Comparison of ENCODE assay signal across 16 cellular contexts in genomic region chr16:57616871-57617270, GRCh38. TPM values are rescaled to one million over a fixed set of nuclear protein-coding genes. Genes with fewer than 3 reads are reported as not detected.
DNase-seq lines count a peak whose midpoint lies in the region; ATAC-seq, FAIRE-seq and TF ChIP-seq lines count a peak whose summit lies in the region.
"Had no signal": no experiment of that assay in that cellular context is flagged by ENCODE, and none has a peak within 500 bp of the region (broad histone marks: within the 10 kb centered on the region; RNA-seq: fewer than 3 reads in every experiment).

No MANE protein-coding gene starts in this region.

- POLR2A ChIA-PET in A549 (lab: Yijun Ruan, JAX): no interaction called here

- FAIRE-seq in A549 (lab: Jason Lieb, UNC) (no peak), GM12892 (lab: Jason Lieb, UNC) (no peak)

- 74% methylated on average over 4 of the region's 4 CpGs for WGBS in A549 (ENCODE audit: missing lambda C conversion rate)
- 79 to 88% methylated on average over 4 of the region's 4 CpGs for WGBS in testis, 2 donors

- no peak for ATAC-seq in A549
- ATAC-seq: activated CD8-positive, alpha-beta T cell treated with anti-CD3 and anti-CD28 coated beads for 36 hours; activated T-cell treated with anti-CD3 and anti-CD28 coated beads, Interleukin-2, amount 50 U/mL, for 4 hours had no signal

- intact Hi-C loops in posterior vena cava (cut with DNase I) (no loop called here), testis (cut with DNase I; ENCODE audit: low total_unique reads) (no loop called here)

- H3K4me3 ChIP-seq in A549 (no peak overlapping the region), coronary artery (no peak overlapping the region), testis (no peak overlapping the region)
- H3K4me3 ChIP-seq: HAP-1, SK-N-MC had no signal

- H3K4me1 ChIP-seq in A549 (peaks cover 57% of the 10 kb centered on the region), testis (peaks cover 7% of the 10 kb centered on the region)
- H3K4me1 ChIP-seq: HAP-1 had no signal

- no peak overlapping the region for H3K4me2 ChIP-seq in A549
- H3K4me2 ChIP-seq: KMS-11 had no signal

- TF ChIP-seq EP300 in A549 (IDR thresholded peaks at IDR 0.05): no peak

- no peak for TF ChIP-seq POLR2A in A549 (IDR thresholded peaks at IDR 0.05; ENCODE audit: low read length)
- TF ChIP-seq POLR2A in GM12892 (IDR thresholded peaks at IDR 0.05; ENCODE audit: low read depth, low read length): no peak
- TF ChIP-seq POLR2A in testis (IDR thresholded peaks at IDR 0.05): no peak

- H3K36me3 ChIP-seq in testis (ENCODE audit: low read depth, missing control alignments): no peaks in the 10 kb centered on the region
- H3K36me3 ChIP-seq: HAP-1 had no signal

- H3K9me3 ChIP-seq in A549: no peaks in the 10 kb centered on the region
- H3K9me3 ChIP-seq in testis: no peaks in the 10 kb centered on the region
- H3K9me3 ChIP-seq: HAP-1 had no signal

- CTCF ChIA-PET in A549 (lab: Yijun Ruan, JAX): interaction anchor here (1.0 to 12.2 kb wide), 5 partner anchors 11 to 31 kb away, joined by 3 to 100 read pairs (median 15); partner anchors contain the start of gene ADGRG1

- no peak for TF ChIP-seq CTCF in A549 (IDR thresholded peaks at IDR 0.05)
- TF ChIP-seq CTCF in coronary artery (IDR thresholded peaks at IDR 0.05): no peak
- no peak for TF ChIP-seq CTCF in testis (IDR thresholded peaks at IDR 0.05)

- DNase-seq in A549 (ENCODE audit: low read depth in 1 of 2, low spot score in 1 of 2): no peak
- peak; percentile 5 for DNase-seq in GM12892 (ENCODE audit: insufficient read length)
- DNase-seq in coronary artery (ENCODE audit: low spot score): peak; percentile 47
- peak; percentile 45 for DNase-seq in posterior vena cava (ENCODE audit: low spot score)
- DNase-seq in 8988T: no peak
- DNase-seq in testis: no peak
- no peak for DNase-seq in NCI-H510A treated with DMSO at 0.1 percent for 48 hours (lab: John Stamatoyannopoulos, UW)
- DNase-seq: activated CD4-positive, CD25-positive, alpha-beta regulatory T cell; activated CD8-positive, alpha-beta T cell treated with anti-CD3 and anti-CD28 coated beads for 36 hours; activated T-cell treated with anti-CD3 and anti-CD28 coated beads, Interleukin-2, amount 50 U/mL, for 4 hours; NCI-H187 treated with DMSO at 0.1 percent for 48 hours; T1000 had no signal

- H3K27ac ChIP-seq in A549 (peak overlapping the region; percentile 91 to 98; a peak in 3 of 6 replicates), coronary artery (no peak overlapping the region), testis (no peak overlapping the region)
- H3K27ac ChIP-seq: KMS-11, SK-N-MC had no signal

- TF ChIP-seq RAD21 in A549 (conservative IDR thresholded peaks at IDR 0.05 in 1 of 2, IDR thresholded peaks at IDR 0.05 in 1 of 2): no peak

- H3K27me3 ChIP-seq in testis: no peaks in the 10 kb centered on the region

TF ChIP-seq in A549, 52 proteins besides CTCF, POLR2A, EP300 and RAD21 (continues in another document):
- no peak for TF ChIP-seq HEYL (CRISPR knock-in tag; IDR thresholded peaks at IDR 0.05)
- TF ChIP-seq JUN (IDR thresholded peaks at IDR 0.05): no peak
- no peak for TF ChIP-seq MAX (IDR thresholded peaks at IDR 0.05)
- TF ChIP-seq SREBF2 (IDR thresholded peaks at IDR 0.05): no peak
- no peak for TF ChIP-seq PBX3 (IDR thresholded peaks at IDR 0.05)
- TF ChIP-seq E2F6 (IDR thresholded peaks at IDR 0.05; ENCODE audit: borderline replicate concordance, low read depth): no peak
- TF ChIP-seq GATA3 (IDR thresholded peaks at IDR 0.05; ENCODE audit: borderline replicate concordance): no peak
- no peak for TF ChIP-seq CEBPB (IDR thresholded peaks at IDR 0.05)
- TF ChIP-seq KDM5A (IDR thresholded peaks at IDR 0.05): no peak
- no peak for TF ChIP-seq JUNB (IDR thresholded peaks at IDR 0.05)
- no peak for TF ChIP-seq FOSB (CRISPR knock-in tag; IDR thresholded peaks at IDR 0.05)
- no peak for TF ChIP-seq NFE2L2 (conservative IDR thresholded peaks at IDR 0.05; ENCODE audit: low read length)
- TF ChIP-seq REST (IDR thresholded peaks at IDR 0.05): no peak
- no peak for TF ChIP-seq ESRRA (IDR thresholded peaks at IDR 0.05; ENCODE audit: borderline replicate concordance, low read length)
- TF ChIP-seq USF2 (IDR thresholded peaks at IDR 0.05): no peak
- no peak for TF ChIP-seq TP53 (CRISPR knock-in tag; IDR thresholded peaks at IDR 0.05)
- TF ChIP-seq ATOH8 (CRISPR knock-in tag; IDR thresholded peaks at IDR 0.05; ENCODE audit: low read depth): no peak

RNA-seq across cellular contexts. Expression of gene ADGRG1, which starts 11.6 kb away (rescaled TPM):
- 28.3 and 37.7 TPM in 2 replicates for polyA plus RNA-seq in A549 (2011; rRNA removed)
- 46.7 and 66.1 TPM in 2 replicates for polyA plus RNA-seq in A549 (2012; cell fraction: cytosol; rRNA removed)
- 102 and 106 TPM in 2 replicates for polyA plus RNA-seq in A549 (2012; cell fraction: nucleus; rRNA removed)
- polyA plus RNA-seq in A549 (2017; fragmentation: RNase III; extraction: RNeasy Plus Mini Kit Qiagen cat#74134 plus additional on column Dnase treatment): 91.8 to 142 TPM (median 130 TPM) in 3 replicates
- 31.9 and 33.7 TPM in 2 replicates for polyA minus RNA-seq in A549 (2011; rRNA and poly(A)+ RNA removed)
- polyA plus RNA-seq in GM12892 (2012; ENCODE audit: missing spikeins): 1.5 TPM
- 10 to 100 TPM; 28.0 to 28.5 TPM for total RNA-seq in posterior vena cava
- 100 to 1,000 TPM; 296 to 346 TPM for total RNA-seq in testis
- 134 TPM for polyA plus RNA-seq in testis (ENCODE audit: insufficient read depth, low read depth, low replicate concordance)

RNA-seq across cellular contexts. Expression of gene ADGRG3, which starts 51.2 kb away (rescaled TPM):
- polyA plus RNA-seq in A549 (2011; rRNA removed): 0.45 and 0.77 TPM in 2 replicates
- 0.17 and 0.22 TPM in 2 replicates for polyA plus RNA-seq in A549 (2012; cell fraction: cytosol; rRNA removed)
- polyA plus RNA-seq in A549 (2012; cell fraction: nucleus; rRNA removed): 0.70 and 0.87 TPM in 2 replicates
- 0.17 to 0.34 TPM (median 0.25 TPM) in 3 replicates for polyA plus RNA-seq in A549 (2017; fragmentation: RNase III; extraction: RNeasy Plus Mini Kit Qiagen cat#74134 plus additional on column Dnase treatment)
- polyA minus RNA-seq in A549 (2011; rRNA and poly(A)+ RNA removed): 0.41 and 1.2 TPM in 2 replicates
- not detected for polyA plus RNA-seq in GM12892 (2012; ENCODE audit: missing spikeins)
- total RNA-seq in posterior vena cava: 10 to 100 TPM in 1 of 2 donors, 1 to 10 TPM in 1; 6.8 to 10.4 TPM
- total RNA-seq in testis: under 1 TPM; 0.37 to 0.63 TPM
- polyA plus RNA-seq in testis (ENCODE audit: insufficient read depth, low read depth, low replicate concordance): 0.82 TPM
- total RNA-seq: activated CD8-positive, alpha-beta T cell treated with anti-CD3 and anti-CD28 coated beads for 36 hours; activated T-cell treated with anti-CD3 and anti-CD28 coated beads, Interleukin-2, amount 50 U/mL, for 4 hours; Daoy had no signal

Comparison
In these comparisons a context has a peak if more than half of its experiments do, and no peak if none do; other contexts are left out.
1. DNase-seq: peak in GM12892 (single experiment), coronary artery (single experiment) and posterior vena cava (single experiment); none in A549 (0 of 2), 8988T (single experiment), testis (single experiment) and NCI-H510A treated with DMSO at 0.1 percent for 48 hours (single experiment).
2. H3K27ac ChIP-seq: peak in A549 (2 of 2); none in coronary artery (0 of 2) and testis (0 of 2).
3. RNA of gene ADGRG1, which starts 11.6 kb away (total RNA-seq): 296 to 346 TPM in testis; 28.0 to 28.5 TPM in posterior vena cava; every median in the first group is over 10 times any median in the second.
4. RNA of gene ADGRG3, which starts 51.2 kb away (total RNA-seq): 6.8 to 10.4 TPM in posterior vena cava; 0.37 to 0.63 TPM in testis; every median in the first group is over 4 times any median in the second.